In the genomic region with DNA sequence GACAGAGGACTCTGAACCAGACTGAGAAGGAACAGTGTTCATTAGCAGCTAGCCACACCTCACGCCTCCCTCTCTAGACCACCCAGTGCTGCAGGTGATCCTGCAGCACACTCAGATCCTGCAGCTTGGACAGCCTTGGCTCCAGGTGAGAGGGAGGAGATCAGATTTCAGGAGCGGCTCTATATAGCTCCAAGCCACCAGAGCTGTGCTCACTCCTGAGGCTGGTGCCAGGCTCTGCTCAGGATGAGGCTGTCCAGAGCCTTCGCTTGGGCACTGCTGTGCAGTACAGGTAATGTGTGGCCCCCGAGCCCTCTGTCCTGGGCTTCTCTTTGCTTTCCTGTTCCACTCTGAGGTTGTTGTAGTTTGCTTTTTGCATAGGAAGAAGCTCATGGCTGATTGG, we compare ENCODE assay signal across 18 cellular contexts. TPM values are rescaled to one million over a fixed set of nuclear protein-coding genes. Genes with fewer than 3 reads are reported as not detected.
DNase-seq lines count a peak whose midpoint lies in the region; ATAC-seq and TF ChIP-seq lines count a peak whose summit lies in the region.
"Had no signal": no experiment of that assay in that cellular context is flagged by ENCODE, and none has a peak within 500 bp of the region (broad histone marks: within the 10 kb centered on the region; RNA-seq: fewer than 3 reads in every experiment).

No MANE protein-coding gene starts in this region.

- H3K27ac Mint-ChIP-seq in GM23338: no peak overlapping the region
- H3K27ac Mint-ChIP-seq: CD8-positive, alpha-beta memory T cell; HFFc6 had no signal

- no peaks in the 10 kb centered on the region for H3K27me3 Mint-ChIP-seq in GM23338 (ENCODE audit: insufficient read depth, low read depth, poor library complexity)

- peak overlapping the region; percentile 78 for H3K27ac ChIP-seq in C4-2B
- no peak overlapping the region for H3K27ac ChIP-seq in GM23338 (ENCODE audit: low read depth)
- H3K27ac ChIP-seq in body of pancreas: no peak overlapping the region
- H3K27ac ChIP-seq: HL-60 had no signal

- intact Hi-C loops in body of pancreas (cut with DNase I) (no loop called here), posterior vena cava (cut with DNase I) (no loop called here)

- POLR2A ChIA-PET in HEK293T (lab: Yijun Ruan, JAX): no interaction called here

- no peaks in the 10 kb centered on the region for H3K9me3 ChIP-seq in body of pancreas
- H3K9me3 ChIP-seq: BE2C had no signal

- ATAC-seq in GM23338: peak; percentile 85
- peak; percentile 33 for ATAC-seq in body of pancreas
- ATAC-seq: K562 had no signal

- H3K36me3 ChIP-seq in GM23338 (ENCODE audit: insufficient read depth) (no peaks in the 10 kb centered on the region), body of pancreas (replicated peaks in 1 of 2; ENCODE audit: insufficient read depth in 1 of 2, low read depth in 2 of 2) (no peaks in the 10 kb centered on the region)
- H3K36me3 ChIP-seq: BE2C had no signal

- TF ChIP-seq POLR2A in body of pancreas (IDR thresholded peaks at IDR 0.05): peak in 1 of 3 donors; percentile 13

- CTCF ChIA-PET in HEK293T (lab: Yijun Ruan, JAX): interaction anchor here (1.5 kb wide), 1 partner anchor 9 kb away, joined by 5 read pairs; no protein-coding TSS in a partner anchor

- TF ChIP-seq CTCF in C4-2B (conservative IDR thresholded peaks at IDR 0.05): no peak
- TF ChIP-seq CTCF in GM23338 (conservative IDR thresholded peaks at IDR 0.05; ENCODE audit: low read depth in 2 of 2): no peak
- no peak for TF ChIP-seq CTCF in body of pancreas (IDR thresholded peaks at IDR 0.05)

- H3K4me2 ChIP-seq in GM23338: no peak overlapping the region

- no peaks in the 10 kb centered on the region for H4K20me1 ChIP-seq in GM23338 (replicated peaks; ENCODE audit: insufficient read depth)

- WGBS in body of pancreas, 2 donors: 76 to 78% methylated on average over 3 to 4 of the region's 4 CpGs

- H3K4me3 Mint-ChIP-seq in GM23338: no peak overlapping the region
- H3K4me3 Mint-ChIP-seq: CD8-positive, alpha-beta memory T cell; HFFc6 had no signal

- no peaks in the 10 kb centered on the region for H3K79me2 ChIP-seq in GM23338 (replicated peaks; ENCODE audit: insufficient read depth)

- H3K27me3 ChIP-seq in GM23338 (ENCODE audit: insufficient read depth) (no peaks in the 10 kb centered on the region), body of pancreas (no peaks in the 10 kb centered on the region)

- no peak overlapping the region for H2AFZ ChIP-seq in GM23338

- H3K4me3 ChIP-seq in GM23338: no peak overlapping the region
- H3K4me3 ChIP-seq in body of pancreas: no peak overlapping the region
- H3K4me3 ChIP-seq: K562 had no signal

- no peaks in the 10 kb centered on the region for H3K4me1 ChIP-seq in GM23338 (ENCODE audit: insufficient read depth)
- peaks cover 4% of the 10 kb centered on the region for H3K4me1 ChIP-seq in body of pancreas
- H3K4me1 ChIP-seq: BE2C had no signal

- no peaks in the 10 kb centered on the region for H3K36me3 Mint-ChIP-seq in GM23338 (ENCODE audit: low read depth)
- H3K36me3 Mint-ChIP-seq: CD8-positive, alpha-beta memory T cell had no signal

- H3K4me1 Mint-ChIP-seq in GM23338: peaks cover 3% of the 10 kb centered on the region; the same call in 1 of the 3 replicates
- H3K4me1 Mint-ChIP-seq: CD8-positive, alpha-beta memory T cell had no signal

- 0 out of 2 replicates have a peak, but pooled peaks cover 17% of the 10 kb centered on the region for H3K9me2 ChIP-seq in GM23338 (ENCODE audit: insufficient read depth)

- DNase-seq in GM23338 (ENCODE audit: low spot score): no peak
- DNase-seq in body of pancreas: peak in 2 of 4 donors; percentile 27 to 52
- peak; percentile 42 for DNase-seq in posterior vena cava (ENCODE audit: low spot score)
- DNase-seq in NCI-H69 (lab: John Stamatoyannopoulos, UW): no peak
- DNase-seq in HEK293T (ENCODE audit: extremely low spot score): no peak
- no peak for DNase-seq in hypothalamus (lab: John Stamatoyannopoulos, UW)
- DNase-seq: BE2C; CD8-positive, alpha-beta memory T cell; GOT3; HFFc6; NCI-H1436 treated with DMSO at 0.1 percent for 48 hours; NCI-H2171; NCI-H526; SIG-M5 had no signal

- H3F3A ChIP-seq in GM23338 (replicated peaks; ENCODE audit: low read depth): no peaks in the 10 kb centered on the region

- no peaks in the 10 kb centered on the region for H3K9me3 Mint-ChIP-seq in GM23338

TF ChIP-seq in GM23338, 12 proteins besides CTCF, POLR2A, EP300 and RAD21 (continues in another document):
- TF ChIP-seq ZNF114 (CRISPR knock-in tag; IDR thresholded peaks at IDR 0.05) (no peak), JUNB (IDR thresholded peaks at IDR 0.05; ENCODE audit: unreplicated experiment) (no peak), EZH2 (IDR thresholded peaks at IDR 0.05; ENCODE audit: low read depth, unreplicated experiment) (no peak), NANOG (IDR thresholded peaks at IDR 0.05; ENCODE audit: borderline replicate concordance) (no peak), POLR2AphosphoS5 (IDR thresholded peaks at IDR 0.05; ENCODE audit: low read depth) (no peak), STAT1 (IDR thresholded peaks at IDR 0.05; ENCODE audit: unreplicated experiment) (no peak), CREB1 (CRISPR knock-in tag; IDR thresholded peaks at IDR 0.05; ENCODE audit: low read depth) (no peak)

TF ChIP-seq in HEK293T, 16 proteins besides CTCF, POLR2A, EP300 and RAD21:
- TF ChIP-seq HDGF (IDR thresholded peaks at IDR 0.05; ENCODE audit: borderline replicate concordance) (no peak), BHLHE40 (IDR thresholded peaks at IDR 0.05; ENCODE audit: borderline replicate concordance) (no peak), TARDBP (IDR thresholded peaks at IDR 0.05) (no peak), SUZ12 (IDR thresholded peaks at IDR 0.05) (no peak), FOXA1 (IDR thresholded peaks at IDR 0.05) (no peak), LEF1 (IDR thresholded peaks at IDR 0.05; ENCODE audit: borderline replicate concordance) (no peak), SP1 (IDR thresholded peaks at IDR 0.05) (no peak), NFRKB (IDR thresholded peaks at IDR 0.05) (no peak), L3MBTL2 (conservative IDR thresholded peaks at IDR 0.05) (no peak), ARNT (IDR thresholded peaks at IDR 0.05) (no peak), ELF4 (IDR thresholded peaks at IDR 0.05) (no peak), CTBP1 (IDR thresholded peaks at IDR 0.05; ENCODE audit: borderline replicate concordance) (no peak), FOXK2 (IDR thresholded peaks at IDR 0.05) (no peak)
- TF ChIP-seq, protein P1, sequence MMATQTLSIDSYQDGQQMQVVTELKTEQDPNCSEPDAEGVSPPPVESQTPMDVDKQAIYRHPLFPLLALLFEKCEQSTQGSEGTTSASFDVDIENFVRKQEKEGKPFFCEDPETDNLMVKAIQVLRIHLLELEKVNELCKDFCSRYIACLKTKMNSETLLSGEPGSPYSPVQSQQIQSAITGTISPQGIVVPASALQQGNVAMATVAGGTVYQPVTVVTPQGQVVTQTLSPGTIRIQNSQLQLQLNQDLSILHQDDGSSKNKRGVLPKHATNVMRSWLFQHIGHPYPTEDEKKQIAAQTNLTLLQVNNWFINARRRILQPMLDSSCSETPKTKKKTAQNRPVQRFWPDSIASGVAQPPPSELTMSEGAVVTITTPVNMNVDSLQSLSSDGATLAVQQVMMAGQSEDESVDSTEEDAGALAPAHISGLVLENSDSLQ (IDR thresholded peaks at IDR 0.05): no peak

RNA-seq across cellular contexts. Expression of gene C10orf120, which starts 42.4 kb away (rescaled TPM):
- not detected in 2 replicates for total RNA-seq in GM23338 (2014; rRNA removed; shearing (Covaris generic))
- polyA plus RNA-seq in GM23338 (2016; fragmentation: Nextera tagmentation; extraction: Ambion mirVana): not detected in 2 replicates
- total RNA-seq in body of pancreas (not detected), posterior vena cava (not detected)
- total RNA-seq: CD8-positive, alpha-beta memory T cell; HFFc6; K562 had no signal
- polyA plus RNA-seq: AG04450; CD8-positive, alpha-beta memory T cell; K562 had no signal
